ENCODE assay signal across 9 cellular contexts in genomic region chr12:57619434-57620244, GRCh38. TPM values are rescaled to one million over a fixed set of nuclear protein-coding genes. Genes with fewer than 3 reads are reported as not detected.
DNase-seq lines count a peak whose midpoint lies in the region; ATAC-seq and TF ChIP-seq lines count a peak whose summit lies in the region.
"Had no signal": no experiment of that assay in that cellular context is flagged by ENCODE, and none has a peak within 500 bp of the region (broad histone marks: within the 10 kb centered on the region; RNA-seq: fewer than 3 reads in every experiment).

No MANE protein-coding gene starts in this region.

- DNase-seq in CD8-positive, alpha-beta memory T cell = no peak
- peak; percentile 31 for DNase-seq in endothelial cell (ENCODE audit: low spot score)
- DNase-seq in naive B cell = peak; percentile 25
- DNase-seq in GOT3 (lab: John Stamatoyannopoulos, UW) = no peak
- DNase-seq: Caco-2 had no signal

- H3K9me3 ChIP-seq in CD8-positive, alpha-beta memory T cell (ENCODE audit: low read length) = no peaks in the 10 kb centered on the region
- H3K9me3 ChIP-seq in HUES64 (ENCODE audit: insufficient read depth, low read depth, low read length) = no peaks in the 10 kb centered on the region
- H3K9me3 ChIP-seq: Caco-2 had no signal

- POLR2A ChIA-PET in CD8-positive, alpha-beta memory T cell (lab: Charles Lee) = interaction anchor here (1.8 kb wide), 1 partner anchor 161 kb away, joined by 4 read pairs; the partner anchor contains the start of gene GLI1

- peak overlapping the region in 5 of 7 donors; percentile 20 to 75 (median 54) for H3K4me3 Mint-ChIP-seq in CD8-positive, alpha-beta memory T cell
- H3K4me3 Mint-ChIP-seq in endothelial cell (ENCODE audit: unreplicated experiment) = peak overlapping the region; percentile 83
- peak overlapping the region in 7 of 8 donors; percentile 38 to 91 (median 71) for H3K4me3 Mint-ChIP-seq in naive B cell

- 8% methylated on average over 46 of the region's 46 CpGs for whole genome bisulfite sequencing in HUES64

- no peak overlapping the region for H3K9ac ChIP-seq in HUES64 (ENCODE audit: low read depth, low read length)

- H3K4me1 Mint-ChIP-seq in CD8-positive, alpha-beta memory T cell = peaks cover 28 to 34% (median 32%) of the 10 kb centered on the region in 3 donors
- H3K4me1 Mint-ChIP-seq in endothelial cell (ENCODE audit: unreplicated experiment) (peaks cover 38% of the 10 kb centered on the region), naive B cell (peaks cover 39 to 64% (median 51%) of the 10 kb centered on the region in 3 donors)

- no peak overlapping the region for H3K27ac Mint-ChIP-seq in CD8-positive, alpha-beta memory T cell
- H3K27ac Mint-ChIP-seq in endothelial cell (ENCODE audit: unreplicated experiment) = no peak overlapping the region
- H3K27ac Mint-ChIP-seq in naive B cell = no peak overlapping the region

- no peak overlapping the region for H3K4me3 ChIP-seq in CD8-positive, alpha-beta memory T cell (ENCODE audit: low read length)
- H3K4me3 ChIP-seq in HUES64 (ENCODE audit: low read length) = peak overlapping the region; percentile 37

- H3K36me3 Mint-ChIP-seq in CD8-positive, alpha-beta memory T cell = peaks cover 0 to 4% (median 0%) of the 10 kb centered on the region in 3 donors
- peaks cover 39% of the 10 kb centered on the region for H3K36me3 Mint-ChIP-seq in endothelial cell (ENCODE audit: low read depth, unreplicated experiment)
- no peaks in the 10 kb centered on the region for H3K36me3 Mint-ChIP-seq in naive B cell

- CTCF ChIA-PET in CD8-positive, alpha-beta memory T cell (lab: Charles Lee) = interaction anchor here (1.0 to 5.7 kb wide), 11 partner anchors 13 to 164 kb away, joined by 3 to 85 read pairs (median 10); partner anchors contain the start of gene B4GALNT1

- H3K27me3 Mint-ChIP-seq in CD8-positive, alpha-beta memory T cell = peaks cover 76 to 80% of the 10 kb centered on the region in 2 donors
- H3K27me3 Mint-ChIP-seq in endothelial cell (ENCODE audit: unreplicated experiment) = peaks cover 56% of the 10 kb centered on the region
- H3K27me3 Mint-ChIP-seq in naive B cell = peaks cover 64 to 98% (median 94%) of the 10 kb centered on the region in 3 donors

- ATAC-seq in naive B cell (ENCODE audit: low read depth in 2 of 2) = peak; percentile 27 to 29
- no peak for ATAC-seq in HG02763 (IDR thresholded peaks at IDR 0.05; ENCODE audit: unreplicated experiment)
- no peak for ATAC-seq in GM18907 (IDR thresholded peaks at IDR 0.05; ENCODE audit: unreplicated experiment)
- ATAC-seq in HG03280 (IDR thresholded peaks at IDR 0.05; ENCODE audit: unreplicated experiment) = no peak

- H3K27ac ChIP-seq in CD8-positive, alpha-beta memory T cell (ENCODE audit: low read depth, low read length) = no peak overlapping the region
- no peak overlapping the region for H3K27ac ChIP-seq in HUES64 (ENCODE audit: low read depth, low read length)

- no peaks in the 10 kb centered on the region for H3K36me3 ChIP-seq in CD8-positive, alpha-beta memory T cell (ENCODE audit: insufficient read depth, low read length)
- peaks cover 12% of the 10 kb centered on the region; the same call in 1 of the 2 replicates for H3K36me3 ChIP-seq in HUES64 (ENCODE audit: insufficient read depth, low read length)

- no peaks in the 10 kb centered on the region for H3K9me3 Mint-ChIP-seq in CD8-positive, alpha-beta memory T cell
- H3K9me3 Mint-ChIP-seq in endothelial cell (ENCODE audit: unreplicated experiment) (no peaks in the 10 kb centered on the region), naive B cell (no peaks in the 10 kb centered on the region)

- H3K27me3 ChIP-seq in CD8-positive, alpha-beta memory T cell (ENCODE audit: insufficient read depth, low read length, poor library complexity, severe bottlenecking) = peaks cover 58% of the 10 kb centered on the region
- H3K27me3 ChIP-seq in HUES64 (ENCODE audit: insufficient read depth, low read length) = peaks cover 98% of the 10 kb centered on the region

- no peak for TF ChIP-seq CTCF in endothelial cell (IDR thresholded peaks at IDR 0.05; ENCODE audit: unreplicated experiment)

- peaks cover 30% of the 10 kb centered on the region for H3K4me1 ChIP-seq in CD8-positive, alpha-beta memory T cell (ENCODE audit: insufficient read depth, low read length)
- H3K4me1 ChIP-seq in HUES64 (ENCODE audit: insufficient read depth, low read length) = no peaks in the 10 kb centered on the region
- H3K4me1 ChIP-seq: Caco-2 had no signal

RNA-seq across cellular contexts. Expression of gene ARHGEF25, which starts 8.4 kb away (rescaled TPM):
- 1 to 10 TPM; 1.4 to 1.9 TPM for total RNA-seq in CD8-positive, alpha-beta memory T cell
- not detected for polyA plus RNA-seq in CD8-positive, alpha-beta memory T cell
- 15.7 TPM for polyA plus RNA-seq in HUES64 (2013, experiment 1 of 2)
- 20.7 TPM for polyA plus RNA-seq in HUES64 (2013, experiment 2 of 2)
- 20.0 TPM for total RNA-seq in endothelial cell (ENCODE audit: unreplicated experiment)
- not detected for polyA plus RNA-seq in naive B cell (ENCODE audit: low read depth in 6 of 6)

RNA-seq across cellular contexts. Expression of gene B4GALNT1, which starts 13.4 kb away (rescaled TPM):
- total RNA-seq in CD8-positive, alpha-beta memory T cell = 1 to 10 TPM; 2.9 to 4.1 TPM
- not detected for polyA plus RNA-seq in CD8-positive, alpha-beta memory T cell
- 1.8 TPM for polyA plus RNA-seq in HUES64 (2013, experiment 1 of 2)
- 1.5 TPM for polyA plus RNA-seq in HUES64 (2013, experiment 2 of 2)
- 1.3 TPM for total RNA-seq in endothelial cell (ENCODE audit: unreplicated experiment)
- polyA plus RNA-seq in naive B cell (ENCODE audit: low read depth in 6 of 6) = not detected

RNA-seq across cellular contexts. Expression of gene DTX3, which starts 15.0 kb away (rescaled TPM):
- total RNA-seq in CD8-positive, alpha-beta memory T cell = 10 to 100 TPM; 16.7 to 18.3 TPM
- 7.2 TPM for polyA plus RNA-seq in CD8-positive, alpha-beta memory T cell
- polyA plus RNA-seq in HUES64 (2013, experiment 1 of 2) = 44.3 TPM
- 48.2 TPM for polyA plus RNA-seq in HUES64 (2013, experiment 2 of 2)
- 43.7 TPM for total RNA-seq in endothelial cell (ENCODE audit: unreplicated experiment)
- polyA plus RNA-seq in naive B cell (ENCODE audit: low read depth in 6 of 6) = under 1 TPM in 5 of 6 donors, not detected in 1; 0.16 to 0.53 (median 0.29) TPM

RNA-seq across cellular contexts. Expression of gene PIP4K2C, which starts 28.6 kb away (rescaled TPM):
- total RNA-seq in CD8-positive, alpha-beta memory T cell = 10 to 100 TPM; 24.7 to 29.7 TPM
- polyA plus RNA-seq in CD8-positive, alpha-beta memory T cell = 40.6 TPM
- polyA plus RNA-seq in HUES64 (2013, experiment 1 of 2) = 19.0 TPM
- polyA plus RNA-seq in HUES64 (2013, experiment 2 of 2) = 17.6 TPM
- total RNA-seq in endothelial cell (ENCODE audit: unreplicated experiment) = 18.5 TPM
- 10 to 100 TPM; 15.8 to 42.0 (median 19.1) TPM for polyA plus RNA-seq in naive B cell (ENCODE audit: low read depth in 6 of 6)

Comparison
In these comparisons a context has a peak if more than half of its experiments do, and no peak if none do; other contexts are left out.
1. DNase-seq: peak in endothelial cell (single experiment) and naive B cell (single experiment); none in CD8-positive, alpha-beta memory T cell (0 of 5) and GOT3 (single experiment).
2. ATAC-seq: peak in naive B cell (2 of 2); none in HG02763 (single experiment), GM18907 (single experiment) and HG03280 (single experiment).
3. Peak in every context shown above with its lines, with median percentiles within 50 percentile points of each other: H3K4me3 Mint-ChIP-seq.